ENCODE assay signal across 8 cellular contexts in genomic region chr22:29765905-29766631, GRCh38. TPM values are rescaled to one million over a fixed set of nuclear protein-coding genes. Genes with fewer than 3 reads are reported as not detected.
DNase-seq lines count a peak whose midpoint lies in the region; ATAC-seq, FAIRE-seq and TF ChIP-seq lines count a peak whose summit lies in the region.

No MANE protein-coding gene starts in this region.

- CTCF ChIA-PET in CD4-positive, alpha-beta memory T cell (lab: Charles Lee; ENCODE audit: partially characterized antibody) = interaction anchor here (0.6 to 1.3 kb wide), 3 partner anchors 14 to 431 kb away, joined by 3 to 5 read pairs (median 3); partner anchors contain the start of gene ASCC2

- no peak for FAIRE-seq in kidney (lab: Jason Lieb, UNC)

- H3K9me3 Mint-ChIP-seq in CD4-positive, alpha-beta memory T cell = no peaks in the 10 kb centered on the region
- H3K9me3 Mint-ChIP-seq in activated naive CD8-positive, alpha-beta T cell (ENCODE audit: low read depth) = no peaks in the 10 kb centered on the region

- H3K4me1 Mint-ChIP-seq in CD4-positive, alpha-beta memory T cell = peaks cover 22 to 53% (median 28%) of the 10 kb centered on the region in 4 donors
- peaks cover 36% of the 10 kb centered on the region for H3K4me1 Mint-ChIP-seq in activated naive CD8-positive, alpha-beta T cell (ENCODE audit: low read depth)

- H3K27me3 Mint-ChIP-seq in CD4-positive, alpha-beta memory T cell = no peaks in the 10 kb centered on the region
- no peaks in the 10 kb centered on the region for H3K27me3 Mint-ChIP-seq in activated naive CD8-positive, alpha-beta T cell

- peak in 1 of 5 donors; percentile 1 for DNase-seq in CD4-positive, alpha-beta memory T cell
- no peak for DNase-seq in MG63
- DNase-seq in kidney = peak; percentile 71
- peak in 2 of 3 donors; percentile 8 for DNase-seq in stimulated activated CD4-positive, alpha-beta T cell treated with anti-CD3 and anti-CD28 coated beads, TNF-alpha, amount 100 ng/mL, for 48 hours (ENCODE audit: low read depth in 3 of 3)
- DNase-seq in hepatic stellate cell (ENCODE audit: low spot score) = no peak

- no peaks in the 10 kb centered on the region for H3K27me3 ChIP-seq in CD4-positive, alpha-beta memory T cell (ENCODE audit: insufficient read depth, low read length)
- H3K27me3 ChIP-seq in MG63 = no peaks in the 10 kb centered on the region

- peak overlapping the region; percentile 38 to 99 (median 99) for H3K27ac Mint-ChIP-seq in CD4-positive, alpha-beta memory T cell
- H3K27ac Mint-ChIP-seq in activated naive CD8-positive, alpha-beta T cell = peak overlapping the region; percentile 99

- peaks cover 11% of the 10 kb centered on the region for H3K36me3 ChIP-seq in CD4-positive, alpha-beta memory T cell (ENCODE audit: insufficient read depth, low read length)
- peaks cover 33% of the 10 kb centered on the region for H3K36me3 ChIP-seq in MG63
- peaks cover 5 to 12% of the 10 kb centered on the region in 2 donors for H3K36me3 ChIP-seq in kidney (ENCODE audit: control insufficient read depth in 1 of 2, insufficient read depth in 2 of 2, low read length in 2 of 2)

- H3K4me3 ChIP-seq in CD4-positive, alpha-beta memory T cell (ENCODE audit: low read length in 2 of 2) = peak overlapping the region; percentile 93 to 96
- H3K4me3 ChIP-seq in MG63 (peak overlapping the region; percentile 99), kidney (ENCODE audit: low read length in 2 of 2) (peak overlapping the region; percentile 88 to 98)

- peak overlapping the region; percentile 79 to 85 for H3K9ac ChIP-seq in kidney (ENCODE audit: low read length in 2 of 2)

- POLR2A ChIA-PET in CD4-positive, alpha-beta memory T cell (lab: Charles Lee; ENCODE audit: partially characterized antibody) = interaction anchor here (0.6 to 1.2 kb wide), 5 partner anchors 10 to 212 kb away, joined by 3 to 7 read pairs (median 5); partner anchors contain the start of genes ASCC2, MTMR3 and THOC5

- ATAC-seq in GM21390 (IDR thresholded peaks at IDR 0.05; ENCODE audit: unreplicated experiment) (peak; percentile 19), HG03521 (IDR thresholded peaks at IDR 0.05; ENCODE audit: unreplicated experiment) (no peak)

- H3K27ac ChIP-seq in CD4-positive, alpha-beta memory T cell (ENCODE audit: low read depth, low read length) = peak overlapping the region; percentile 87
- peak overlapping the region; percentile 52 to 77 for H3K27ac ChIP-seq in kidney (ENCODE audit: low read depth in 2 of 2, low read length in 2 of 2)

- no peaks in the 10 kb centered on the region for H3K9me3 ChIP-seq in CD4-positive, alpha-beta memory T cell (ENCODE audit: control insufficient read depth in 1 of 2, low read length in 2 of 2)
- H3K9me3 ChIP-seq in MG63 (no peaks in the 10 kb centered on the region), kidney (ENCODE audit: control insufficient read depth in 1 of 2, low read length in 2 of 2) (no peaks in the 10 kb centered on the region)

- peaks cover 7 to 28% of the 10 kb centered on the region in 2 donors for H3K36me3 Mint-ChIP-seq in CD4-positive, alpha-beta memory T cell
- peaks cover 4% of the 10 kb centered on the region for H3K36me3 Mint-ChIP-seq in activated naive CD8-positive, alpha-beta T cell

- H3K4me1 ChIP-seq in CD4-positive, alpha-beta memory T cell (ENCODE audit: insufficient read depth, low read length) = peaks cover 29% of the 10 kb centered on the region
- H3K4me1 ChIP-seq in kidney (ENCODE audit: control insufficient read depth in 1 of 2, insufficient read depth in 1 of 2, low read depth in 1 of 2, low read length in 2 of 2) = peaks cover 12 to 20% of the 10 kb centered on the region in 2 donors

- intact Hi-C loops in CD4-positive, alpha-beta memory T cell (cut with micrococcal nuclease) = loop anchor here (5.0 to 10.0 kb wide), 3 partner anchors 321 to 659 kb away; partner anchors contain the start of gene MTFP1
- intact Hi-C loops in kidney (cut with DNase I) = no loop called here

- H3K4me3 Mint-ChIP-seq in CD4-positive, alpha-beta memory T cell = peak overlapping the region; percentile 95 to 100 (median 99)
- H3K4me3 Mint-ChIP-seq in activated naive CD8-positive, alpha-beta T cell = peak overlapping the region; percentile 100

- no peak for TF ChIP-seq CTCF in kidney (IDR thresholded peaks at IDR 0.05; ENCODE audit: borderline replicate concordance, extremely low read depth, insufficient read depth)

RNA-seq across cellular contexts. Expression of gene ZMAT5, which starts 0.7 kb away (rescaled TPM):
- 10 to 100 TPM; 16.3 to 20.4 TPM for total RNA-seq in CD4-positive, alpha-beta memory T cell
- 10 to 100 TPM; 42.2 to 67.7 TPM for polyA plus RNA-seq in CD4-positive, alpha-beta memory T cell
- total RNA-seq in MG63 (2014; rRNA removed; shearing (Covaris generic); ENCODE audit: low replicate concordance) = 33.2 and 38.9 TPM in 2 replicates
- 21.3 TPM for total RNA-seq in kidney
- 47.7 TPM for polyA plus RNA-seq in kidney (ENCODE audit: insufficient read depth, low read depth, low replicate concordance)

RNA-seq across cellular contexts. Expression of gene UQCR10, which starts 1.1 kb away (rescaled TPM):
- 10 to 100 TPM; 47.6 to 53.2 TPM for total RNA-seq in CD4-positive, alpha-beta memory T cell
- polyA plus RNA-seq in CD4-positive, alpha-beta memory T cell = 100 to 1,000 TPM; 271 to 332 TPM
- 46.4 and 71.1 TPM in 2 replicates for total RNA-seq in MG63 (2014; rRNA removed; shearing (Covaris generic); ENCODE audit: low replicate concordance)
- 78.7 TPM for total RNA-seq in kidney
- polyA plus RNA-seq in kidney (ENCODE audit: insufficient read depth, low read depth, low replicate concordance) = 479 TPM

RNA-seq across cellular contexts. Expression of gene CABP7, which starts 46.3 kb away (rescaled TPM):
- not detected for total RNA-seq in CD4-positive, alpha-beta memory T cell
- polyA plus RNA-seq in CD4-positive, alpha-beta memory T cell = under 1 TPM; 0.08 to 0.13 TPM
- total RNA-seq in MG63 (2014; rRNA removed; shearing (Covaris generic); ENCODE audit: low replicate concordance) = not detected in 2 replicates
- 0.06 TPM for total RNA-seq in kidney
- polyA plus RNA-seq in kidney (ENCODE audit: insufficient read depth, low read depth, low replicate concordance) = not detected

Comparison
In these comparisons a context has a peak if more than half of its experiments do, and no peak if none do; other contexts are left out.
1. DNase-seq: peak in kidney (single experiment) and stimulated activated CD4-positive, alpha-beta T cell treated with anti-CD3 and anti-CD28 coated beads, TNF-alpha, amount 100 ng/mL, for 48 hours (2 of 3); none in MG63 (single experiment) and hepatic stellate cell (single experiment).
2. Peak in every context shown above with its lines, with median percentiles within 50 percentile points of each other: H3K4me3 ChIP-seq.